ENCODE assay signal across 26 cellular contexts in the genomic region with DNA sequence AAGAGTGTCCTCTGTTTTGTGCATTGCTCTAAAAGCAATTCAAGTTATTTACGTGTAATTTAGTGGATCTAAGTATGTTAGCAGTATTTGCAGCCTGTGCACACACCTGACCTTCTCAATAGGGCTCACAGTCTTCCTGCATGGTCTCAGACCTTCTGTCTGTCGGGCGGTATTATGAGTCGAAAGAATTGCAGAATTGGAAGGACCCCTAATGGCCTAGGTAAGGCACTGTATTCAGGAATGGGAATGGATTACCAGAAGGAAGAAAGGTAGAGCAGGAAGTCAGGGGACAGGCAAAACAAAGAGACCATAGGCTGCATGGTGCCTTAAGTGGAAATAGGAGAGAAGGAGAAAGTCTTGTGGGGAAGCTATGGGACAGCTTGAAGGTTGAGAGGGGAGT.
A peak's percentile ranks its signal among the peaks of the same experiment; 100 is the strongest.
DNase-seq lines count a peak whose midpoint lies in the region; ATAC-seq, FAIRE-seq and TF ChIP-seq lines count a peak whose summit lies in the region.
"Had no signal": no experiment of that assay in that cellular context is flagged by ENCODE, and none has a peak within 500 bp of the region (broad histone marks: within the 10 kb centered on the region; RNA-seq: fewer than 3 reads in every experiment).

No MANE protein-coding gene starts in this region.

- TF ChIP-seq RAD21 in H1 (IDR thresholded peaks at IDR 0.05 in 1 of 2, conservative IDR thresholded peaks at IDR 0.05 in 1 of 2; ENCODE audit: low read depth in 2 of 2, low read length in 2 of 2) = peak; percentile 83 to 88

- H2AFZ ChIP-seq in GM23338 (no peak overlapping the region), H1 (ENCODE audit: low read length) (0 out of 2 replicates have a peak overlapping the region, but pooled peaks have one; percentile 19)

- H3K9me2 ChIP-seq in GM23338 (ENCODE audit: insufficient read depth) = no peaks in the 10 kb centered on the region

- H3K4me2 ChIP-seq in GM23338 = no peak overlapping the region
- no peak overlapping the region for H3K4me2 ChIP-seq in H1 (ENCODE audit: insufficient read depth in 1 of 2, low read depth in 2 of 2, low read length in 2 of 2)

- H2AK5ac ChIP-seq in H1 (ENCODE audit: low read depth, low read length) = no peak overlapping the region

- no peak overlapping the region for H2BK12ac ChIP-seq in H1 (ENCODE audit: low read depth, low read length)

- no peak overlapping the region for H3K56ac ChIP-seq in H1 (replicated peaks; ENCODE audit: insufficient read length, low read depth, low read length)

- DNase-seq in BE2C (no peak), GM23338 (ENCODE audit: low spot score) (peak; percentile 62), NCI-H69 (lab: John Stamatoyannopoulos, UW) (peak; percentile 15), H1 (ENCODE audit: low read depth in 1 of 2, low spot score in 2 of 2) (no peak), left lobe of liver (ENCODE audit: low spot score) (no peak), nephron progenitor cell (no peak), NCI-H2029 treated with DMSO at 0.1 percent for 48 hours (lab: John Stamatoyannopoulos, UW) (no peak), dorsolateral prefrontal cortex (no peak)
- DNase-seq: activated CD4-positive, alpha-beta memory T cell treated with anti-CD3 and anti-CD28 coated beads for 36 hours; activated CD4-positive, CD25-positive, alpha-beta regulatory T cell; activated effector memory CD4-positive, alpha-beta T cell treated with Interleukin-2 at 50 U/mL for 16 hours; activated naive CD8-positive, alpha-beta T cell treated with anti-CD3 and anti-CD28 coated beads, Interleukin-2, amount 50 U/mL, for 24 hours; effector CD8-positive, alpha-beta T cell; foreskin melanocyte; hippocampal formation; kidney; NCI-H1417; nucleus accumbens; stimulated activated CD4-positive, alpha-beta T cell treated with anti-CD3 and anti-CD28 coated beads, Interleukin-2, amount 100 ng/mL, for 48 hours; stimulated activated naive CD4-positive, alpha-beta T cell treated with Interleukin-2 at 50 U/mL for 16 hours; T-helper 9 cell had no signal

- H3K27me3 ChIP-seq in BE2C (no peaks in the 10 kb centered on the region), GM23338 (ENCODE audit: insufficient read depth) (no peaks in the 10 kb centered on the region), H1 (replicated peaks in 1 of 4; ENCODE audit: control insufficient read depth in 3 of 4, extremely low read depth in 1 of 4, insufficient read depth in 3 of 4, low read length in 3 of 4) (no peaks in the 10 kb centered on the region; a peak in 1 of 7 replicates), dorsolateral prefrontal cortex (peaks cover 0 to 6% (median 0%) of the 10 kb centered on the region in 45 donors)

- no peaks in the 10 kb centered on the region for H3K79me1 ChIP-seq in H1 (ENCODE audit: low read depth, low read length)

- intact Hi-C loops in dorsolateral prefrontal cortex (cut with DNase I) = no loop called here

- H2BK15ac ChIP-seq in H1 (ENCODE audit: low read length) = no peak overlapping the region

- 80% methylated on average over 4 of the region's 4 CpGs; no CpG with 5 or more reads in 1 of the 2 experiments for WGBS in H1 (ENCODE audit: extremely low coverage in 1 of 2, insufficient coverage in 1 of 2, insufficient read length in 1 of 2, insufficient replicate concordance in 2 of 2, low coverage in 1 of 2, low lambda C conversion rate in 2 of 2, missing lambda C conversion rate in 1 of 2), 2 experiments

- CTCF ChIA-PET in H1 (lab: Charles Lee; ENCODE audit: partially characterized antibody) = interaction anchor here (0.7 to 2.3 kb wide), 13 partner anchors 11 to 311 kb away, joined by 3 to 12 read pairs (median 3); no protein-coding TSS in a partner anchor

- H3K18ac ChIP-seq in H1 (ENCODE audit: extremely low read depth, low read length) = no peak overlapping the region

- no peak overlapping the region for H4K91ac ChIP-seq in H1 (replicated peaks; ENCODE audit: insufficient read length, low read length)

- no peaks in the 10 kb centered on the region for H3K79me2 ChIP-seq in GM23338 (replicated peaks; ENCODE audit: insufficient read depth)
- H3K79me2 ChIP-seq in H1 (ENCODE audit: control insufficient read depth in 1 of 2, insufficient read depth in 2 of 2, low read length in 2 of 2) = no peaks in the 10 kb centered on the region

- H3K4ac ChIP-seq in H1 (replicated peaks; ENCODE audit: insufficient read length, low read depth, low read length) = no peak overlapping the region

- POLR2A ChIA-PET in H1 (lab: Charles Lee; ENCODE audit: partially characterized antibody) = no interaction called here

- no peak overlapping the region for H2BK20ac ChIP-seq in H1 (ENCODE audit: low read length)

- TF ChIP-seq CTCF in BE2C (IDR thresholded peaks at IDR 0.05; ENCODE audit: low read depth, low read length) = peak; percentile 38
- peak; percentile 59 to 80 for TF ChIP-seq CTCF in GM23338 (conservative IDR thresholded peaks at IDR 0.05; ENCODE audit: low read depth in 2 of 2)
- peak in 2 of 3 experiments; percentile 64 to 65; a peak in 3 of 4 replicates for TF ChIP-seq CTCF in H1 (IDR thresholded peaks at IDR 0.05; ENCODE audit: control extremely low read depth in 1 of 3, insufficient read depth in 1 of 3, low read depth in 1 of 3, low read length in 3 of 3)
- no peak for TF ChIP-seq CTCF in nephron progenitor cell (IDR thresholded peaks at IDR 0.05)
- TF ChIP-seq CTCF in dorsolateral prefrontal cortex (IDR thresholded peaks at IDR 0.05 in 54 of 56, conservative IDR thresholded peaks at IDR 0.05 in 2 of 56; ENCODE audit: low read depth in 1 of 56, partially characterized antibody in 56 of 56) = no peak

- H3K14ac ChIP-seq in H1 (ENCODE audit: insufficient read length) = no peak overlapping the region

- no peak overlapping the region for H3K23ac ChIP-seq in H1 (ENCODE audit: insufficient read length)

- TF ChIP-seq EP300 in H1 (IDR thresholded peaks at IDR 0.05; ENCODE audit: borderline replicate concordance in 1 of 2, low read depth in 2 of 2, low read length in 2 of 2) = no peak

- no peak overlapping the region for H3K27ac ChIP-seq in GM23338 (ENCODE audit: low read depth)
- no peak overlapping the region for H3K27ac ChIP-seq in H1 (ENCODE audit: low read depth, low read length)
- no peak overlapping the region for H3K27ac ChIP-seq in dorsolateral prefrontal cortex
- H3K27ac ChIP-seq: RWPE1, thoracic aorta had no signal

- ATAC-seq in GM23338 = peak; percentile 90
- ATAC-seq in left lobe of liver = no peak
- ATAC-seq: activated naive CD8-positive, alpha-beta T cell treated with anti-CD3 and anti-CD28 coated beads, Interleukin-2, amount 50 U/mL, for 24 hours; esophagus mucosa had no signal

- peaks cover 4% of the 10 kb centered on the region; the same call in 1 of the 3 replicates for H3K36me3 Mint-ChIP-seq in GM23338 (ENCODE audit: low read depth)
- H3K36me3 Mint-ChIP-seq in nephron progenitor cell (ENCODE audit: low read depth) = no peaks in the 10 kb centered on the region
- H3K36me3 Mint-ChIP-seq: activated CD4-positive, alpha-beta memory T cell treated with anti-CD3 and anti-CD28 coated beads for 36 hours; CD14-positive monocyte had no signal

- FAIRE-seq in H1 (lab: Jason Lieb, UNC) = peak; percentile 42
- FAIRE-seq: kidney had no signal

- H3K9me3 Mint-ChIP-seq in GM23338 (peaks cover 5% of the 10 kb centered on the region), nephron progenitor cell (peaks cover 12% of the 10 kb centered on the region)

- no peaks in the 10 kb centered on the region for H3F3A ChIP-seq in GM23338 (replicated peaks; ENCODE audit: low read depth)

- no peak overlapping the region for H4K8ac ChIP-seq in H1 (ENCODE audit: extremely low read depth, insufficient read depth, low read length)

- peaks cover 11% of the 10 kb centered on the region; the same call in 1 of the 2 replicates for H3K23me2 ChIP-seq in H1 (ENCODE audit: low read depth, low read length)

- H3K36me3 ChIP-seq in BE2C (no peaks in the 10 kb centered on the region), GM23338 (ENCODE audit: insufficient read depth) (no peaks in the 10 kb centered on the region), H1 (ENCODE audit: control insufficient read depth in 2 of 4, insufficient read depth in 4 of 4, low read length in 3 of 4) (no peaks in the 10 kb centered on the region)
- H3K36me3 ChIP-seq: thoracic aorta had no signal

- no peaks in the 10 kb centered on the region for H3K27me3 Mint-ChIP-seq in GM23338 (ENCODE audit: insufficient read depth, low read depth, poor library complexity)
- H3K27me3 Mint-ChIP-seq in nephron progenitor cell (ENCODE audit: low read depth, poor library complexity) = peaks cover 16% of the 10 kb centered on the region
- H3K27me3 Mint-ChIP-seq: activated CD4-positive, alpha-beta memory T cell treated with anti-CD3 and anti-CD28 coated beads for 36 hours had no signal

- H3K27ac Mint-ChIP-seq in GM23338 = no peak overlapping the region
- no peak overlapping the region for H3K27ac Mint-ChIP-seq in nephron progenitor cell
- H3K27ac Mint-ChIP-seq: activated CD4-positive, alpha-beta memory T cell treated with anti-CD3 and anti-CD28 coated beads for 36 hours; activated naive CD8-positive, alpha-beta T cell treated with anti-CD3 and anti-CD28 coated beads, Interleukin-2, amount 50 U/mL, for 24 hours; CD14-positive monocyte had no signal

- no peak overlapping the region for H3K9ac ChIP-seq in H1 (replicated peaks in 1 of 4; ENCODE audit: extremely low read depth in 1 of 4, low read depth in 3 of 4, low read length in 3 of 4)

- no peak for TF ChIP-seq POLR2A in H1 (IDR thresholded peaks at IDR 0.05; ENCODE audit: control extremely low read depth in 1 of 2, low read depth in 2 of 2, low read length in 2 of 2)

- H3K4me3 Mint-ChIP-seq in GM23338 (no peak overlapping the region), nephron progenitor cell (no peak overlapping the region)
- H3K4me3 Mint-ChIP-seq: activated CD4-positive, alpha-beta memory T cell treated with anti-CD3 and anti-CD28 coated beads for 36 hours; activated naive CD8-positive, alpha-beta T cell treated with anti-CD3 and anti-CD28 coated beads, Interleukin-2, amount 50 U/mL, for 24 hours; CD14-positive monocyte had no signal

- no peaks in the 10 kb centered on the region for H3K4me1 Mint-ChIP-seq in GM23338
- H3K4me1 Mint-ChIP-seq in nephron progenitor cell = no peaks in the 10 kb centered on the region
- H3K4me1 Mint-ChIP-seq: activated naive CD8-positive, alpha-beta T cell treated with anti-CD3 and anti-CD28 coated beads, Interleukin-2, amount 50 U/mL, for 24 hours; CD14-positive monocyte had no signal

- H3K4me3 ChIP-seq in BE2C (ENCODE audit: low read depth, low read length) (no peak overlapping the region), GM23338 (no peak overlapping the region), H1 (ENCODE audit: extremely low read depth in 1 of 4, insufficient read depth in 2 of 4, low read depth in 3 of 4, low read length in 4 of 4) (no peak overlapping the region), dorsolateral prefrontal cortex (no peak overlapping the region)
- H3K4me3 ChIP-seq: lung, thoracic aorta had no signal

- no peak overlapping the region for H2BK5ac ChIP-seq in H1 (ENCODE audit: low read depth, low read length)

- H4K20me1 ChIP-seq in GM23338 (replicated peaks; ENCODE audit: insufficient read depth) = no peaks in the 10 kb centered on the region
- no peaks in the 10 kb centered on the region for H4K20me1 ChIP-seq in H1 (replicated peaks in 1 of 2; ENCODE audit: control insufficient read depth in 1 of 2, insufficient read depth in 2 of 2, low read length in 2 of 2)

- no peak overlapping the region for H2BK120ac ChIP-seq in H1 (replicated peaks; ENCODE audit: low read depth, low read length)

- H4K5ac ChIP-seq in H1 (ENCODE audit: insufficient read length, low read depth, low read length) = no peak overlapping the region

- H3K4me1 ChIP-seq in BE2C (no peaks in the 10 kb centered on the region), GM23338 (ENCODE audit: insufficient read depth) (no peaks in the 10 kb centered on the region), H1 (replicated peaks in 1 of 4; ENCODE audit: control insufficient read depth in 3 of 4, insufficient read depth in 4 of 4, low read length in 3 of 4) (no peaks in the 10 kb centered on the region)

- H3K9me3 ChIP-seq in BE2C (no peaks in the 10 kb centered on the region), H1 (ENCODE audit: insufficient read depth in 2 of 2, low read depth in 1 of 2, low read length in 1 of 2) (no peaks in the 10 kb centered on the region)
- H3K9me3 ChIP-seq: thoracic aorta had no signal

Comparison
In these comparisons a context has a peak if more than half of its experiments do, and no peak if none do; other contexts are left out.
1. DNase-seq: peak in GM23338 (single experiment) and NCI-H69 (single experiment); none in BE2C (single experiment), H1 (0 of 2), left lobe of liver (single experiment), nephron progenitor cell (single experiment), NCI-H2029 treated with DMSO at 0.1 percent for 48 hours (single experiment) and dorsolateral prefrontal cortex (0 of 10).
2. CTCF ChIP-seq: peak in BE2C (single experiment), GM23338 (2 of 2) and H1 (2 of 3); none in nephron progenitor cell (single experiment) and dorsolateral prefrontal cortex (0 of 56).